Comparison of ENCODE assay signal across 29 cellular contexts in genomic region chr4:1077711-1078477, GRCh38. TPM values are rescaled to one million over a fixed set of nuclear protein-coding genes. Genes with fewer than 3 reads are reported as not detected.
"Had no signal": no experiment of that assay in that cellular context is flagged by ENCODE, and none has a peak within 500 bp of the region (broad histone marks: within the 10 kb centered on the region; RNA-seq: fewer than 3 reads in every experiment).

No MANE protein-coding gene starts in this region.

- H3K36me3 ChIP-seq: brain microvascular endothelial cell, MG63, Peyer's patch, SJSA1 had no signal

- H3K4me1 ChIP-seq: SJSA1 had no signal

- H3K9me3 ChIP-seq: MG63, Peyer's patch, SJSA1, SK-N-SH had no signal

- H3K27ac ChIP-seq: brain microvascular endothelial cell, Peyer's patch, SJSA1 had no signal

- FAIRE-seq: TTC549 had no signal

- H3K27me3 ChIP-seq: MG63, Peyer's patch, SJSA1 had no signal

- H3K4me3 ChIP-seq: MG63, Peyer's patch, SJSA1 had no signal

- DNase-seq: activated CD4-positive, alpha-beta T cell treated with anti-CD3 and anti-CD28 coated beads, Interleukin-2, amount 10 ng/mL, durations not matched to agents 24 days and 14 days; activated CD4-positive, alpha-beta T cell treated with anti-CD3 and anti-CD28 coated beads, Interleukin-2, amount 50 U/mL, for 4 hours; activated CD8-positive, alpha-beta T cell treated with anti-CD3 and anti-CD28 coated beads for 36 hours; activated naive CD4-positive, alpha-beta T cell; activated naive CD4-positive, alpha-beta T cell treated with anti-CD3 and anti-CD28 coated beads, Interleukin-2, amount 50 U/mL, for 16 hours; activated naive CD8-positive, alpha-beta T cell treated with anti-CD3 and anti-CD28 coated beads for 36 hours; activated T-cell treated with anti-CD3 and anti-CD28 coated beads, Interleukin-2, amount 50 U/mL, for 1 hour; activated T-cell treated with anti-CD3 and anti-CD28 coated beads, Interleukin-2, amount 50 U/mL, for 72 hours; amniotic stem cell; aorta; brain microvascular endothelial cell; Kasumi-1; KG1; MG63; NCI-H1048; NCI-H1105 treated with DMSO at 0.1 percent for 48 hours; NCI-H1436; NCI-H1694; NCI-H1930; NCI-H2081 treated with DMSO at 0.1 percent for 48 hours; NCI-H345; NCI-H524 treated with DMSO at 0.1 percent for 48 hours; PC-3; Right ventricle myocardium superior; RPMI8226; SK-N-SH had no signal

- H3K9ac ChIP-seq: SK-N-SH had no signal

RNA-seq across cellular contexts. Expression of gene RNF212, which starts 35.5 kb away (rescaled TPM):
- total RNA-seq: PC-3, SJSA1 had no signal
